Comparison of ENCODE assay signal across 5 cellular contexts in the genomic region with DNA sequence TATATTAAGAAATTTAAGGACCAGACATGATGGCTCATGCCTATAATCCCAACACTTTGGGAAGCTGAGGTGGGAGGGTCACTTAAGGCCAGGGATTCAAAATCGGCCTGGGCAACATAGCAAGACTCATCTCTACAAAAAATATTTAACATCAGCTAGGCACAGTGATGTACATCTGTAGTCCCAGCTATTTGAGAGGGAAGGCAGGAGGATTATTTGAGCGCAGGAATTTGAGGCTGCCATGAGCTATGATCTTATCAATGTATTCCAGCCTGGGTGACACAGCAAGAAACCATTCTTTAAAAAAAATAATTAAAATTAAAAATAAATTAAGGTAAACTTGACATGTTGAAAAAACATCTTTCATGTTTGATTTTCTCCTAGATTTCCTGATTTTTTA.
"Had no signal": no experiment of that assay in that cellular context is flagged by ENCODE, and none has a peak within 500 bp of the region (broad histone marks: within the 10 kb centered on the region; RNA-seq: fewer than 3 reads in every experiment).

No MANE protein-coding gene starts in this region.

- DNase-seq: IMR-90, KBM-7, KG1 had no signal

- H3K27ac ChIP-seq: HL-60 had no signal

- H3K4me3 ChIP-seq: K562 had no signal
